11 cellular contexts compared by ENCODE assay signal in genomic region chr5:77167695-77168111, GRCh38. TPM values are rescaled to one million over a fixed set of nuclear protein-coding genes. Genes with fewer than 3 reads are reported as not detected.
DNase-seq lines count a peak whose midpoint lies in the region; ATAC-seq and TF ChIP-seq lines count a peak whose summit lies in the region.
"Had no signal": no experiment of that assay in that cellular context is flagged by ENCODE, and none has a peak within 500 bp of the region (broad histone marks: within the 10 kb centered on the region; RNA-seq: fewer than 3 reads in every experiment).

No MANE protein-coding gene starts in this region.

- DNase-seq in AG20443 (ENCODE audit: low spot score) (peak; percentile 87), NCI-H446 treated with DMSO at 0.1 percent for 48 hours (lab: John Stamatoyannopoulos, UW) (peak; percentile 60), epithelial cell of proximal tubule (ENCODE audit: low read depth) (peak; percentile 35), GM20000 (ENCODE audit: low spot score) (no peak), testis (no peak)
- DNase-seq: activated CD4-positive, alpha-beta T cell treated with anti-CD3 and anti-CD28 coated beads, Interleukin-2, amount 10 ng/mL, durations not matched to agents 7 days and 5 days; naive B cell; NCI-H1436 had no signal

- ATAC-seq in HG02938 (IDR thresholded peaks at IDR 0.05; ENCODE audit: unreplicated experiment) (no peak), GM19023 (IDR thresholded peaks at IDR 0.05; ENCODE audit: unreplicated experiment) (no peak)

- H3K9me3 ChIP-seq in parathyroid adenoma (ENCODE audit: control insufficient read depth, low read length): no peaks in the 10 kb centered on the region
- H3K9me3 ChIP-seq in testis: no peaks in the 10 kb centered on the region

- H3K27me3 ChIP-seq in parathyroid adenoma (ENCODE audit: control insufficient read depth, insufficient read depth, low read length): no peaks in the 10 kb centered on the region
- no peaks in the 10 kb centered on the region for H3K27me3 ChIP-seq in testis

- intact Hi-C loops in testis (cut with DNase I; ENCODE audit: low total_unique reads): no loop called here

- no peak overlapping the region for H3K4me3 ChIP-seq in epithelial cell of proximal tubule (ENCODE audit: low read depth, low read length)
- H3K4me3 ChIP-seq in parathyroid adenoma (ENCODE audit: low read depth, low read length): no peak overlapping the region
- H3K4me3 ChIP-seq in testis: no peak overlapping the region

- no peak overlapping the region for H3K9ac ChIP-seq in parathyroid adenoma

- 65 to 73% methylated on average over 4 of the region's 4 CpGs for WGBS in testis, 2 donors

- H3K79me2 ChIP-seq in parathyroid adenoma: no peaks in the 10 kb centered on the region

- TF ChIP-seq POLR2A in testis (IDR thresholded peaks at IDR 0.05): no peak

- H3K4me2 ChIP-seq in parathyroid adenoma (ENCODE audit: low read length): no peak overlapping the region

- H3K27ac ChIP-seq in parathyroid adenoma (peak overlapping the region; percentile 52), testis (no peak overlapping the region)

- no peak for TF ChIP-seq CTCF in epithelial cell of proximal tubule (conservative IDR thresholded peaks at IDR 0.05; ENCODE audit: low read depth, low read length)
- TF ChIP-seq CTCF in parathyroid adenoma (IDR thresholded peaks at IDR 0.05): no peak
- no peak for TF ChIP-seq CTCF in GM20000 (IDR thresholded peaks at IDR 0.05; ENCODE audit: extremely low read depth, missing control alignments)
- no peak for TF ChIP-seq CTCF in testis (IDR thresholded peaks at IDR 0.05)

- no peaks in the 10 kb centered on the region for H3K36me3 ChIP-seq in parathyroid adenoma (ENCODE audit: control insufficient read depth, insufficient read depth, low read length)
- H3K36me3 ChIP-seq in testis (ENCODE audit: low read depth, missing control alignments): no peaks in the 10 kb centered on the region

- H2AFZ ChIP-seq in parathyroid adenoma: peak overlapping the region; percentile 73

- H3K4me1 ChIP-seq in parathyroid adenoma: peaks cover 25% of the 10 kb centered on the region
- peaks cover 10% of the 10 kb centered on the region for H3K4me1 ChIP-seq in testis

RNA-seq across cellular contexts. Expression of gene PDE8B, which starts 42.8 kb away (rescaled TPM):
- total RNA-seq in epithelial cell of proximal tubule (0.35 and 0.94 TPM in 2 replicates), testis (1 to 10 TPM; 2.0 to 7.2 TPM)
- 5.8 TPM for polyA plus RNA-seq in testis (ENCODE audit: insufficient read depth, low read depth, low replicate concordance)

Comparison
In these comparisons a context has a peak if more than half of its experiments do, and no peak if none do; other contexts are left out.
1. DNase-seq: peak in AG20443 (single experiment), NCI-H446 treated with DMSO at 0.1 percent for 48 hours (single experiment) and epithelial cell of proximal tubule (single experiment); none in GM20000 (single experiment) and testis (single experiment).